20 cellular contexts compared by ENCODE assay signal in genomic region chr13:99302637-99303505, GRCh38. TPM values are rescaled to one million over a fixed set of nuclear protein-coding genes. Genes with fewer than 3 reads are reported as not detected.
DNase-seq lines count a peak whose midpoint lies in the region; ATAC-seq, FAIRE-seq and TF ChIP-seq lines count a peak whose summit lies in the region.
"Had no signal": no experiment of that assay in that cellular context is flagged by ENCODE, and none has a peak within 500 bp of the region (broad histone marks: within the 10 kb centered on the region; RNA-seq: fewer than 3 reads in every experiment).

No MANE protein-coding gene starts in this region.

- CTCF ChIA-PET in activated B cell treated with CpG ODN at 0.5 μM for 24 hours (lab: Charles Lee): interaction anchor here (1.0 to 6.1 kb wide), 12 partner anchors 15 to 134 kb away, joined by 3 to 43 read pairs (median 5); no protein-coding TSS in a partner anchor

- H3K4me1 Mint-ChIP-seq in T-helper 1 cell treated with Interleukin-12 subunit alpha and Interleukin-12 subunit beta and Interleukin-4 antibody, amounts not matched to agents 30 μg/mL and 1 μg/mL, for 36 hours (ENCODE audit: low read depth): peaks cover 68% of the 10 kb centered on the region
- H3K4me1 Mint-ChIP-seq in activated B cell treated with CpG ODN at 0.5 μM for 24 hours (peaks cover 81% of the 10 kb centered on the region), memory B cell (peaks cover 40% of the 10 kb centered on the region)

- peak overlapping the region; percentile 93 for H3K4me3 Mint-ChIP-seq in T-helper 1 cell treated with Interleukin-12 subunit alpha and Interleukin-12 subunit beta and Interleukin-4 antibody, amounts not matched to agents 30 μg/mL and 1 μg/mL, for 36 hours
- H3K4me3 Mint-ChIP-seq in activated B cell treated with CpG ODN at 0.5 μM for 24 hours (peak overlapping the region; percentile 95), memory B cell (peak overlapping the region; percentile 100)
- H3K4me3 Mint-ChIP-seq: mesothelial cell of epicardium had no signal

- no peaks in the 10 kb centered on the region for H3K27me3 Mint-ChIP-seq in T-helper 1 cell treated with Interleukin-12 subunit alpha and Interleukin-12 subunit beta and Interleukin-4 antibody, amounts not matched to agents 30 μg/mL and 1 μg/mL, for 36 hours (ENCODE audit: low read depth)
- no peaks in the 10 kb centered on the region for H3K27me3 Mint-ChIP-seq in activated B cell treated with CpG ODN at 0.5 μM for 24 hours
- no peaks in the 10 kb centered on the region for H3K27me3 Mint-ChIP-seq in memory B cell

- FAIRE-seq in frontal cortex (lab: Jason Lieb, UNC): no peak
- FAIRE-seq: astrocyte, colon had no signal

- H3K36me3 Mint-ChIP-seq in T-helper 1 cell treated with Interleukin-12 subunit alpha and Interleukin-12 subunit beta and Interleukin-4 antibody, amounts not matched to agents 30 μg/mL and 1 μg/mL, for 36 hours (ENCODE audit: low read depth): peaks cover 8% of the 10 kb centered on the region
- H3K36me3 Mint-ChIP-seq in activated B cell treated with CpG ODN at 0.5 μM for 24 hours (ENCODE audit: low read depth) (peaks cover 66% of the 10 kb centered on the region), memory B cell (peaks cover 38% of the 10 kb centered on the region)

- peak overlapping the region; percentile 94 for H3K27ac Mint-ChIP-seq in T-helper 1 cell treated with Interleukin-12 subunit alpha and Interleukin-12 subunit beta and Interleukin-4 antibody, amounts not matched to agents 30 μg/mL and 1 μg/mL, for 36 hours
- H3K27ac Mint-ChIP-seq in activated B cell treated with CpG ODN at 0.5 μM for 24 hours: peak overlapping the region; percentile 93
- H3K27ac Mint-ChIP-seq in memory B cell: peak overlapping the region; percentile 87
- H3K27ac Mint-ChIP-seq: mesothelial cell of epicardium had no signal

- TF ChIP-seq CTCF in activated B cell treated with CpG ODN at 0.5 μM for 24 hours (IDR thresholded peaks at IDR 0.05): no peak

- ATAC-seq in activated B cell treated with CpG ODN at 0.5 μM for 24 hours (ENCODE audit: low read depth): no peak
- no peak for ATAC-seq in memory B cell (ENCODE audit: low read depth)
- ATAC-seq in GM19023 (IDR thresholded peaks at IDR 0.05; ENCODE audit: unreplicated experiment): no peak

- DNase-seq in T-helper 1 cell (no peak), activated B cell treated with CpG ODN at 0.5 μM for 24 hours (no peak), memory B cell (ENCODE audit: low spot score in 2 of 2) (no peak), frontal cortex (ENCODE audit: low spot score in 2 of 2) (no peak), NCI-H345 treated with DMSO at 0.1 percent for 48 hours (lab: John Stamatoyannopoulos, UW; ENCODE audit: unreplicated experiment) (no peak)
- DNase-seq: DND-41, NCI-H1930, NCI-H526, occipital lobe, PC-9, WERI-Rb-1 had no signal

- no peaks in the 10 kb centered on the region for H3K9me3 Mint-ChIP-seq in T-helper 1 cell treated with Interleukin-12 subunit alpha and Interleukin-12 subunit beta and Interleukin-4 antibody, amounts not matched to agents 30 μg/mL and 1 μg/mL, for 36 hours
- H3K9me3 Mint-ChIP-seq in activated B cell treated with CpG ODN at 0.5 μM for 24 hours: no peaks in the 10 kb centered on the region
- H3K9me3 Mint-ChIP-seq in memory B cell: no peaks in the 10 kb centered on the region
- H3K9me3 Mint-ChIP-seq: mesothelial cell of epicardium had no signal

- POLR2A ChIA-PET in activated B cell treated with CpG ODN at 0.5 μM for 24 hours (lab: Charles Lee): interaction anchor here (0.5 to 2.9 kb wide), 21 partner anchors 9 to 199 kb away, joined by 3 to 20 read pairs (median 5); partner anchors contain the start of genes GPR18, TM9SF2 and UBAC2

- intact Hi-C loops in activated B cell treated with CpG ODN at 0.5 μM for 24 hours (cut with micrococcal nuclease): loop anchor here (1.0 kb wide), 1 partner anchor 21 kb away; no protein-coding TSS in a partner anchor

- H3K4me3 ChIP-seq in GM08714 (ENCODE audit: low read length): peak overlapping the region; percentile 71
- H3K4me3 ChIP-seq: HAP-1, PC-9 had no signal

RNA-seq across cellular contexts. Expression of gene GPR183, which starts 4.3 kb away (rescaled TPM):
- total RNA-seq in activated B cell treated with CpG ODN at 0.5 μM for 24 hours (84.5 and 86.4 TPM in 2 replicates), frontal cortex (0.82 TPM)
- total RNA-seq: PC-9 had no signal

RNA-seq across cellular contexts. Expression of gene GPR18, which starts 44.7 kb away (rescaled TPM):
- total RNA-seq in activated B cell treated with CpG ODN at 0.5 μM for 24 hours (29.0 and 32.4 TPM in 2 replicates), frontal cortex (not detected)
- total RNA-seq: mesothelial cell of epicardium, occipital lobe, PC-9, sciatic nerve, tibial nerve had no signal

Comparison
In these comparisons a context has a peak if more than half of its experiments do, and no peak if none do; other contexts are left out.
1. RNA of gene GPR183, which starts 4.3 kb away (total RNA-seq): 84.5 to 86.4 TPM in activated B cell treated with CpG ODN at 0.5 μM for 24 hours; 0.82 TPM in frontal cortex (single experiment); every median in the first group is over 10 times any median in the second.
2. RNA of gene GPR18, which starts 44.7 kb away (total RNA-seq): 29.0 to 32.4 TPM in activated B cell treated with CpG ODN at 0.5 μM for 24 hours; not detected in frontal cortex (single experiment); every median in the first group is over 10 times any median in the second.
3. Peak in every context shown above with its lines, with median percentiles within 50 percentile points of each other: H3K27ac Mint-ChIP-seq and H3K4me3 Mint-ChIP-seq.